ENCODE assay signal across 8 cellular contexts in the genomic region with DNA sequence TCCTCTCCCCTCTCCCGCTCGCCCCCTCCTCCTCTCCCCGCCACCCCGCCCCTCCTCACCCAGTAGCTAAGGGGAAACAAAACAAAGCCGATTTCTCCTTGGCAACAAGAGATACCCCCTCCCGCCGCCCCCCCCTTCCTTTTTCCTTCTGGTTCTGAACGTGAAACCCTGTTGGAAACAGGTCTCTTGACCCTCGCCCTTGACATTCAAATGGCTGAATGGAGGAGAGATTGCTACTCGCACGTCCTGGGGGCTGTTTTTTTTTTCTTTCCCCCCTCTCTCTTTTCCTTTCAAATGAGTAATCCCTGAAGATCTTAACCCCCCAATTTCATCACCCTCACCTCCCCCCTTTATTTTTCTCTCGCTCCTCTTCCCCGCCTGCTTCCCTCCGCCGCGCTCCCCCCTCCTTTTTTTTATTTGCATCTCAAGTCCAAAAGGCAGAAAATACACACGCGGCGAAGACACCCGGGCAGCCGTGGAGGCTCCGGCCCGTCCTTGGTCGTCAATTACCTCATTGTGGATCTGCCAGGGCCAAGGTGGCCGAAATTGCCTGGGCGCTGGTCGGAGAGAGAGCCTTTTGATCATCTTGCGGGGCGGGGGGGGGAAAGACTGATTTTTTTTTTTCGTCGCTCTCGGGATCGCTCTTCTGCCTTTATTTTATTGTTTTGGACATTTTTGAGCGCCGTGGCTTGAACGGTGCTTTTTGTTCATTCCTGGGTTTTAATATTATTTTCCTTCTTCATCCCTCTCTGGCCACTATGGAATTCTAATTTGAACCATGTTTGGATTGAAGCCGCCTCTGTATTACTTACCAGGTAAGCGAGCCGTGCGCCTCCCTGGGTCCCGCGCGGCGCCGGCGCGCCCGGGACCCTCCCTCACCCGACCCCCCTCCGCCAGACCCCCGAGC. TPM values are rescaled to one million over a fixed set of nuclear protein-coding genes. Genes with fewer than 3 reads are reported as not detected.
DNase-seq lines count a peak whose midpoint lies in the region; ATAC-seq and TF ChIP-seq lines count a peak whose summit lies in the region.

No MANE protein-coding gene starts in this region.

- no peaks in the 10 kb centered on the region for H3K9me2 ChIP-seq in hepatocyte (replicated peaks; ENCODE audit: insufficient read depth)

- peaks cover 18% of the 10 kb centered on the region for H3F3A ChIP-seq in smooth muscle cell (ENCODE audit: low read depth)

- H3K79me2 ChIP-seq in hepatocyte (peaks cover 36% of the 10 kb centered on the region), smooth muscle cell (ENCODE audit: low read depth) (peaks cover 43% of the 10 kb centered on the region)

- H3K36me3 Mint-ChIP-seq in activated naive CD8-positive, alpha-beta T cell treated with anti-CD3 and anti-CD28 coated beads, Interleukin-2, amount 50 U/mL, for 24 hours (ENCODE audit: low read depth), result no peaks in the 10 kb centered on the region

- peak; percentile 37 for DNase-seq in AG20443 (ENCODE audit: low spot score)
- peak; percentile 53 for DNase-seq in NCI-H774 (lab: John Stamatoyannopoulos, UW)
- DNase-seq in activated naive CD8-positive, alpha-beta T cell treated with anti-CD3 and anti-CD28 coated beads, Interleukin-2, amount 50 U/mL, for 24 hours, result peak; percentile 38
- peak; percentile 70 for DNase-seq in hepatocyte (ENCODE audit: low spot score)
- DNase-seq in smooth muscle cell (lab: John Stamatoyannopoulos, UW; ENCODE audit: unreplicated experiment), result no peak

- H3K27me3 Mint-ChIP-seq in activated naive CD8-positive, alpha-beta T cell treated with anti-CD3 and anti-CD28 coated beads, Interleukin-2, amount 50 U/mL, for 24 hours, result no peaks in the 10 kb centered on the region

- H3K9me3 ChIP-seq in hepatocyte (ENCODE audit: low read depth), result no peaks in the 10 kb centered on the region
- H3K9me3 ChIP-seq in smooth muscle cell (replicated peaks; ENCODE audit: low read depth), result no peaks in the 10 kb centered on the region

- H3K4me3 Mint-ChIP-seq in activated naive CD8-positive, alpha-beta T cell treated with anti-CD3 and anti-CD28 coated beads, Interleukin-2, amount 50 U/mL, for 24 hours, result peak overlapping the region; percentile 89

- peaks cover 38% of the 10 kb centered on the region for H3K4me1 ChIP-seq in hepatocyte (ENCODE audit: insufficient read depth)
- peaks cover 45% of the 10 kb centered on the region for H3K4me1 ChIP-seq in smooth muscle cell (ENCODE audit: low read depth)

- H3K4me1 Mint-ChIP-seq in activated naive CD8-positive, alpha-beta T cell treated with anti-CD3 and anti-CD28 coated beads, Interleukin-2, amount 50 U/mL, for 24 hours, result peaks cover 54% of the 10 kb centered on the region

- no peaks in the 10 kb centered on the region for H3K36me3 ChIP-seq in hepatocyte (replicated peaks; ENCODE audit: insufficient read depth, low read depth)
- no peaks in the 10 kb centered on the region for H3K36me3 ChIP-seq in smooth muscle cell (ENCODE audit: low read depth)

- TF ChIP-seq CTCF in hepatocyte (IDR thresholded peaks at IDR 0.05; ENCODE audit: poor library complexity) (no peak), smooth muscle cell (IDR thresholded peaks at IDR 0.05; ENCODE audit: borderline replicate concordance, insufficient read depth, poor library complexity, severe bottlenecking) (no peak)

- no peak for ATAC-seq in activated naive CD8-positive, alpha-beta T cell treated with anti-CD3 and anti-CD28 coated beads, Interleukin-2, amount 50 U/mL, for 24 hours
- no peak for ATAC-seq in HG03432 (IDR thresholded peaks at IDR 0.05; ENCODE audit: unreplicated experiment)
- ATAC-seq in HG03469 (IDR thresholded peaks at IDR 0.05; ENCODE audit: unreplicated experiment), result no peak

- WGBS in hepatocyte (ENCODE audit: low lambda C conversion rate, missing lambda C conversion rate), result 2% methylated on average over 44 of the region's 51 CpGs
- 1% methylated on average over 31 of the region's 51 CpGs for WGBS in smooth muscle cell (ENCODE audit: low lambda C conversion rate)

- H3K27ac ChIP-seq in hepatocyte (peak overlapping the region; percentile 87), smooth muscle cell (ENCODE audit: low read depth) (peak overlapping the region; percentile 85)

- peak overlapping the region; percentile 97 for H3K27ac Mint-ChIP-seq in activated naive CD8-positive, alpha-beta T cell treated with anti-CD3 and anti-CD28 coated beads, Interleukin-2, amount 50 U/mL, for 24 hours

- peak overlapping the region; percentile 73 for H3K9ac ChIP-seq in smooth muscle cell (ENCODE audit: low read depth)

- TF ChIP-seq POLR2A in GM15510 (IDR thresholded peaks at IDR 0.05; ENCODE audit: borderline replicate concordance, extremely low read depth, insufficient read length), result peak; percentile 63

- H3K9me3 Mint-ChIP-seq in activated naive CD8-positive, alpha-beta T cell treated with anti-CD3 and anti-CD28 coated beads, Interleukin-2, amount 50 U/mL, for 24 hours, result no peaks in the 10 kb centered on the region

- H2AFZ ChIP-seq in hepatocyte (no peak overlapping the region), smooth muscle cell (ENCODE audit: low read depth) (no peak overlapping the region)

- peak overlapping the region; percentile 94 for H3K4me2 ChIP-seq in hepatocyte
- H3K4me2 ChIP-seq in smooth muscle cell, result peak overlapping the region; percentile 100

- H4K20me1 ChIP-seq in hepatocyte (ENCODE audit: insufficient read depth, poor library complexity, severe bottlenecking), result peaks cover 18% of the 10 kb centered on the region
- peaks cover 65% of the 10 kb centered on the region for H4K20me1 ChIP-seq in smooth muscle cell (ENCODE audit: low read depth)

- peak overlapping the region; percentile 90 for H3K4me3 ChIP-seq in hepatocyte
- peak overlapping the region; percentile 92 for H3K4me3 ChIP-seq in smooth muscle cell

- H3K27me3 ChIP-seq in hepatocyte (no peaks in the 10 kb centered on the region), smooth muscle cell (ENCODE audit: low read depth) (no peaks in the 10 kb centered on the region)

RNA-seq across cellular contexts. Expression of a gene that starts 57.3 kb away (rescaled TPM):
- total RNA-seq in hepatocyte (32.8 and 43.5 TPM in 2 replicates), smooth muscle cell (21.4 and 27.7 TPM in 2 replicates)
- polyA plus RNA-seq in hepatocyte (27.9 and 33.1 TPM in 2 replicates), smooth muscle cell (13.6 and 17.1 TPM in 2 replicates)
